ENCODE assay signal across 1 cellular context in the genomic region with DNA sequence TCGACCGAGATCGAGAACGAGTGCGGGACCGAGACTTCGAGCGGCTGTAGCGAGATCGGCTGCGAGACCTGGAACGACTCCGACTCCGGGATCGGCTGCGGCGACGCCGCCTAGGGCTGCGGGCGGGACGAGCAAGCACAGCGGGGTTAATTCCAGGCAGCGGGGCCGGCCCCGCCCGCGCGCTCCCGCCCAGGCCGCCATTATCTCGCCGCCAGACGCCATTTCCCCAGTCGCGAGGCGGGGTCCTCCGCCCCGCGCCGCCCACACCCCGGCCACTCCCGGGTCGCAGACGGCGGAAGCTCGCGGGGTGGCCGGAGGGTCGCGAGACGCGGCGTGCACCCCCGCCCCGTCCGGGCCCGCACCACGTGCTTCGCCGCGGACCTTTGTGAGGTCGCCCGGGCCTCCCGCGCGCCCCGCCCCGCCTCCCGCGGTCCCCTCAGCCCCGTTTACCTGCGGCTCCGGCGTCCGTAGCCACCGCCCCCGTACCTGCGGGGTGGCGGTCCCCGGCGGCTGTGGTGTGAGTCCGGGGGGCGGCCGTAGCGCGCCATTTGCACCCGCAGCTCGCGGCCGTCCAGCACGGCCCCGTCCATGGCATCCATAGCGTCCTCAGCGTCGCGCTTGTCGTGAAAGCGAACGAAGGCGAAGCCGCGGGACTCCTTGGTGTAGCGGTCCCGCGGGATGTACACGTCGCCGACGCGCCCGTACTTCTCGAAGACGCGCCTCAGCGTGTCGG.
TF ChIP-seq lines count a peak whose summit lies in the region.

No MANE protein-coding gene starts in this region.

TF ChIP-seq in K562, 482 proteins besides CTCF, POLR2A, EP300 and RAD21 (continued from another document and continues in another):
- TF ChIP-seq, protein P1, sequence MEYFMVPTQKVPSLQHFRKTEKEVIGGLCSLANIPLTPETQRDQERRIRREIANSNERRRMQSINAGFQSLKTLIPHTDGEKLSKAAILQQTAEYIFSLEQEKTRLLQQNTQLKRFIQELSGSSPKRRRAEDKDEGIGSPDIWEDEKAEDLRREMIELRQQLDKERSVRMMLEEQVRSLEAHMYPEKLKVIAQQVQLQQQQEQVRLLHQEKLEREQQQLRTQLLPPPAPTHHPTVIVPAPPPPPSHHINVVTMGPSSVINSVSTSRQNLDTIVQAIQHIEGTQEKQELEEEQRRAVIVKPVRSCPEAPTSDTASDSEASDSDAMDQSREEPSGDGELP (CRISPR knock-in tag; IDR thresholded peaks at IDR 0.05; ENCODE audit: borderline replicate concordance) = peak; percentile 67; the same call in 1 of the 2 replicates
- TF ChIP-seq ZNF76 (CRISPR knock-in tag; IDR thresholded peaks at IDR 0.05; ENCODE audit: borderline replicate concordance) (no peak), ZNF436 (CRISPR knock-in tag; IDR thresholded peaks at IDR 0.05) (no peak), CCAR2 (IDR thresholded peaks at IDR 0.05; ENCODE audit: low read depth, low read length) (no peak), TCF3 (CRISPR knock-in tag; IDR thresholded peaks at IDR 0.05) (no peak), BRD4 (IDR thresholded peaks at IDR 0.05) (no peak; the same call in 1 of the 2 replicates), PHF20 (IDR thresholded peaks at IDR 0.05; ENCODE audit: partially characterized antibody) (no peak), POLR3A (IDR thresholded peaks at IDR 0.05; ENCODE audit: borderline replicate concordance, extremely low read depth, insufficient read depth, insufficient read length) (no peak), MXI1 (IDR thresholded peaks at IDR 0.05; ENCODE audit: low read depth, low read length) (peak; percentile 17; the same call in 1 of the 2 replicates), TSC22D4 (tag; IDR thresholded peaks at IDR 0.05) (no peak), FOXJ3 (CRISPR knock-in tag; IDR thresholded peaks at IDR 0.05) (no peak), MYC (IDR thresholded peaks at IDR 0.05; ENCODE audit: low read depth, low read length) (peak; percentile 96), MYC (CRISPR knock-in tag; IDR thresholded peaks at IDR 0.05; ENCODE audit: borderline replicate concordance, low read depth) (no peak), BRCA1 (IDR thresholded peaks at IDR 0.05) (no peak), BRCA1 (CRISPR knock-in tag; IDR thresholded peaks at IDR 0.05) (peak; percentile 77; the same call in 1 of the 2 replicates), RBM39 (optimal IDR thresholded peaks at IDR 0.05; ENCODE audit: low read depth, low read length) (no peak)
- TF ChIP-seq, protein P2, sequence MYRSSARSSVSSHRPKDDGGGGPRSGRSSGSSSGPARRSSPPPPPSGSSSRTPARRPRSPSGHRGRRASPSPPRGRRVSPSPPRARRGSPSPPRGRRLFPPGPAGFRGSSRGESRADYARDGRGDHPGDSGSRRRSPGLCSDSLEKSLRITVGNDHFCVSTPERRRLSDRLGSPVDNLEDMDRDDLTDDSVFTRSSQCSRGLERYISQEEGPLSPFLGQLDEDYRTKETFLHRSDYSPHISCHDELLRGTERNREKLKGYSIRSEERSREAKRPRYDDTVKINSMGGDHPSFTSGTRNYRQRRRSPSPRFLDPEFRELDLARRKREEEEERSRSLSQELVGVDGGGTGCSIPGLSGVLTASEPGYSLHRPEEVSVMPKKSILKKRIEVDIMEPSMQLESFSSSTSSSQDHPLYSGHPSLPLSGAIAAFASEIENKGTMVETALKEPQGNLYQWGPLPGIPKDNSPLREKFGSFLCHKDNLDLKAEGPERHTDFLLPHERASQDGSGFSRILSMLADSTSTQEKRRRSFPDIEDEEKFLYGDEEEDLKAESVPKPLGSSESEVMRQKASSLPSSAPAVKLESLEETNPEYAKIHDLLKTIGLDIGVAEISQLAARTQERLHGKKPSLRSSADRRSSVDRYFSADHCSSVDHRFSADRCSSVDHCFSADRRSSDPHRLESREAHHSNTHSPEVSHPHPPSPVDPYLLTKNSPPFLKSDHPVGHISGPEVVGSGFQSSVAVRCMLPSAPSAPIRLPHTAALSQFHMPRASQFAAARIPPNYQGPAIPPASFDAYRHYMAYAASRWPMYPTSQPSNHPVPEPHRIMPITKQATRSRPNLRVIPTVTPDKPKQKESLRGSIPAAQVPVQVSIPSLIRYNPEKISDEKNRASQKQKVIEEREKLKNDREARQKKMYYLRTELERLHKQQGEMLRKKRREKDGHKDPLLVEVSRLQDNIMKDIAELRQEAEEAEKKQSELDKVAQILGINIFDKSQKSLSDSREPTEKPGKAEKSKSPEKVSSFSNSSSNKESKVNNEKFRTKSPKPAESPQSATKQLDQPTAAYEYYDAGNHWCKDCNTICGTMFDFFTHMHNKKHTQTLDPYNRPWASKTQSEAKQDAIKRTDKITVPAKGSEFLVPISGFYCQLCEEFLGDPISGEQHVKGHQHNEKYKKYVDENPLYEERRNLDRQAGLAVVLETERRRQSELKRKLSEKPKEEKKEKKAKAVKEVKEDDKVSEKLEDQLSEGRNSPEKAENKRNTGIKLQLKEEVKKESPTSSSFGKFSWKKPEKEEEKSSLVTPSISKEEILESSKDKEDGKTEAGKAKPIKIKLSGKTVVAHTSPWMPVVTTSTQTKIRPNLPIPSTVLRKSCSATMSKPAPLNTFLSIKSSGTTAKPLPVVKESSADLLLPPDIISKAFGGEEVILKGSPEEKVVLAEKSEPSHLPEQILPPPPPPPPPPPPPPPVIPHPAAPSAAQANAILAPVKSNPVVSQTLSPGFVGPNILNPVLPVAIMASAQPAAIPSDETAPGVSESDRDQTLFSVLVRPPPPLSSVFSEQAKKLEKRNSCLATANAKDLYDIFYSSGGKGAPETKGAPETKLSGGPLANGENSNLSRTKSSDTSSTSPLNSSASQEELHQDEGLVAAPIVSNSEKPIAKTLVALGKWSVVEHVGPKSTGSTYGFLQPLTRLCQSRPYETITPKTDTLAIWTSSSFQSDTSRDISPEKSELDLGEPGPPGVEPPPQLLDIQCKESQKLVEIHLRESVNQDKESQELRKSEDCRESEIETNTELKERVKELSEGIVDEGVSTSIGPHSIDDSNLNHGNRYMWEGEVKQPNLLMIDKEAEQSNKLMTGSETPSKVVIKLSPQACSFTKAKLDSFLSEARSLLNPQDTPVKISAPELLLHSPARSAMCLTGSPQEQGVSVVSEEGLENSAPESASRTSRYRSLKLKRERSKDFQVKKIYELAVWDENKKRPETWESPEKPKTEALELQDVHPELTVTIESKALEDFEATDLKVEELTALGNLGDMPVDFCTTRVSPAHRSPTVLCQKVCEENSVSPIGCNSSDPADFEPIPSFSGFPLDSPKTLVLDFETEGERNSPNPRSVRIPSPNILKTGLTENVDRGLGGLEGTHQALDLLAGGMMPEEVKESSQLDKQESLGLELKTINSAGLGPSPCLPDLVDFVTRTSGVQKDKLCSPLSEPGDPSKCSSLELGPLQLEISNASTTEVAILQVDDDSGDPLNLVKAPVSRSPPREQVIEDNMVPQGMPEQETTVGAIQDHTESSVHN (IDR thresholded peaks at IDR 0.05; ENCODE audit: borderline replicate concordance in 1 of 2, low read depth in 1 of 2) = no peak
- TF ChIP-seq, protein P3, sequence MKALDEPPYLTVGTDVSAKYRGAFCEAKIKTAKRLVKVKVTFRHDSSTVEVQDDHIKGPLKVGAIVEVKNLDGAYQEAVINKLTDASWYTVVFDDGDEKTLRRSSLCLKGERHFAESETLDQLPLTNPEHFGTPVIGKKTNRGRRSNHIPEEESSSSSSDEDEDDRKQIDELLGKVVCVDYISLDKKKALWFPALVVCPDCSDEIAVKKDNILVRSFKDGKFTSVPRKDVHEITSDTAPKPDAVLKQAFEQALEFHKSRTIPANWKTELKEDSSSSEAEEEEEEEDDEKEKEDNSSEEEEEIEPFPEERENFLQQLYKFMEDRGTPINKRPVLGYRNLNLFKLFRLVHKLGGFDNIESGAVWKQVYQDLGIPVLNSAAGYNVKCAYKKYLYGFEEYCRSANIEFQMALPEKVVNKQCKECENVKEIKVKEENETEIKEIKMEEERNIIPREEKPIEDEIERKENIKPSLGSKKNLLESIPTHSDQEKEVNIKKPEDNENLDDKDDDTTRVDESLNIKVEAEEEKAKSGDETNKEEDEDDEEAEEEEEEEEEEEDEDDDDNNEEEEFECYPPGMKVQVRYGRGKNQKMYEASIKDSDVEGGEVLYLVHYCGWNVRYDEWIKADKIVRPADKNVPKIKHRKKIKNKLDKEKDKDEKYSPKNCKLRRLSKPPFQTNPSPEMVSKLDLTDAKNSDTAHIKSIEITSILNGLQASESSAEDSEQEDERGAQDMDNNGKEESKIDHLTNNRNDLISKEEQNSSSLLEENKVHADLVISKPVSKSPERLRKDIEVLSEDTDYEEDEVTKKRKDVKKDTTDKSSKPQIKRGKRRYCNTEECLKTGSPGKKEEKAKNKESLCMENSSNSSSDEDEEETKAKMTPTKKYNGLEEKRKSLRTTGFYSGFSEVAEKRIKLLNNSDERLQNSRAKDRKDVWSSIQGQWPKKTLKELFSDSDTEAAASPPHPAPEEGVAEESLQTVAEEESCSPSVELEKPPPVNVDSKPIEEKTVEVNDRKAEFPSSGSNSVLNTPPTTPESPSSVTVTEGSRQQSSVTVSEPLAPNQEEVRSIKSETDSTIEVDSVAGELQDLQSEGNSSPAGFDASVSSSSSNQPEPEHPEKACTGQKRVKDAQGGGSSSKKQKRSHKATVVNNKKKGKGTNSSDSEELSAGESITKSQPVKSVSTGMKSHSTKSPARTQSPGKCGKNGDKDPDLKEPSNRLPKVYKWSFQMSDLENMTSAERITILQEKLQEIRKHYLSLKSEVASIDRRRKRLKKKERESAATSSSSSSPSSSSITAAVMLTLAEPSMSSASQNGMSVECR (CRISPR knock-in tag; IDR thresholded peaks at IDR 0.05) = peak; percentile 93; the same call in 1 of the 2 replicates
- TF ChIP-seq, protein P4, sequence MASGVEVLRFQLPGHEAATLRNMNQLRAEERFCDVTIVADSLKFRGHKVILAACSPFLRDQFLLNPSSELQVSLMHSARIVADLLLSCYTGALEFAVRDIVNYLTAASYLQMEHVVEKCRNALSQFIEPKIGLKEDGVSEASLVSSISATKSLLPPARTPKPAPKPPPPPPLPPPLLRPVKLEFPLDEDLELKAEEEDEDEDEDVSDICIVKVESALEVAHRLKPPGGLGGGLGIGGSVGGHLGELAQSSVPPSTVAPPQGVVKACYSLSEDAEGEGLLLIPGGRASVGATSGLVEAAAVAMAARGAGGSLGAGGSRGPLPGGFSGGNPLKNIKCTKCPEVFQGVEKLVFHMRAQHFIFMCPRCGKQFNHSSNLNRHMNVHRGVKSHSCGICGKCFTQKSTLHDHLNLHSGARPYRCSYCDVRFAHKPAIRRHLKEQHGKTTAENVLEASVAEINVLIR (CRISPR knock-in tag; IDR thresholded peaks at IDR 0.05) = no peak
- TF ChIP-seq, protein P5, sequence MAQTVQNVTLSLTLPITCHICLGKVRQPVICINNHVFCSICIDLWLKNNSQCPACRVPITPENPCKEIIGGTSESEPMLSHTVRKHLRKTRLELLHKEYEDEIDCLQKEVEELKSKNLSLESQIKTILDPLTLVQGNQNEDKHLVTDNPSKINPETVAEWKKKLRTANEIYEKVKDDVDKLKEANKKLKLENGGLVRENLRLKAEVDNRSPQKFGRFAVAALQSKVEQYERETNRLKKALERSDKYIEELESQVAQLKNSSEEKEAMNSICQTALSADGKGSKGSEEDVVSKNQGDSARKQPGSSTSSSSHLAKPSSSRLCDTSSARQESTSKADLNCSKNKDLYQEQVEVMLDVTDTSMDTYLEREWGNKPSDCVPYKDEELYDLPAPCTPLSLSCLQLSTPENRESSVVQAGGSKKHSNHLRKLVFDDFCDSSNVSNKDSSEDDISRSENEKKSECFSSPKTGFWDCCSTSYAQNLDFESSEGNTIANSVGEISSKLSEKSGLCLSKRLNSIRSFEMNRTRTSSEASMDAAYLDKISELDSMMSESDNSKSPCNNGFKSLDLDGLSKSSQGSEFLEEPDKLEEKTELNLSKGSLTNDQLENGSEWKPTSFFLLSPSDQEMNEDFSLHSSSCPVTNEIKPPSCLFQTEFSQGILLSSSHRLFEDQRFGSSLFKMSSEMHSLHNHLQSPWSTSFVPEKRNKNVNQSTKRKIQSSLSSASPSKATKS (CRISPR knock-in tag; IDR thresholded peaks at IDR 0.05) = no peak
- TF ChIP-seq, protein P6, sequence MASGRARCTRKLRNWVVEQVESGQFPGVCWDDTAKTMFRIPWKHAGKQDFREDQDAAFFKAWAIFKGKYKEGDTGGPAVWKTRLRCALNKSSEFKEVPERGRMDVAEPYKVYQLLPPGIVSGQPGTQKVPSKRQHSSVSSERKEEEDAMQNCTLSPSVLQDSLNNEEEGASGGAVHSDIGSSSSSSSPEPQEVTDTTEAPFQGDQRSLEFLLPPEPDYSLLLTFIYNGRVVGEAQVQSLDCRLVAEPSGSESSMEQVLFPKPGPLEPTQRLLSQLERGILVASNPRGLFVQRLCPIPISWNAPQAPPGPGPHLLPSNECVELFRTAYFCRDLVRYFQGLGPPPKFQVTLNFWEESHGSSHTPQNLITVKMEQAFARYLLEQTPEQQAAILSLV (tag; IDR thresholded peaks at IDR 0.05) = no peak
